ENCODE assay signal across 1 cellular context in the genomic region with DNA sequence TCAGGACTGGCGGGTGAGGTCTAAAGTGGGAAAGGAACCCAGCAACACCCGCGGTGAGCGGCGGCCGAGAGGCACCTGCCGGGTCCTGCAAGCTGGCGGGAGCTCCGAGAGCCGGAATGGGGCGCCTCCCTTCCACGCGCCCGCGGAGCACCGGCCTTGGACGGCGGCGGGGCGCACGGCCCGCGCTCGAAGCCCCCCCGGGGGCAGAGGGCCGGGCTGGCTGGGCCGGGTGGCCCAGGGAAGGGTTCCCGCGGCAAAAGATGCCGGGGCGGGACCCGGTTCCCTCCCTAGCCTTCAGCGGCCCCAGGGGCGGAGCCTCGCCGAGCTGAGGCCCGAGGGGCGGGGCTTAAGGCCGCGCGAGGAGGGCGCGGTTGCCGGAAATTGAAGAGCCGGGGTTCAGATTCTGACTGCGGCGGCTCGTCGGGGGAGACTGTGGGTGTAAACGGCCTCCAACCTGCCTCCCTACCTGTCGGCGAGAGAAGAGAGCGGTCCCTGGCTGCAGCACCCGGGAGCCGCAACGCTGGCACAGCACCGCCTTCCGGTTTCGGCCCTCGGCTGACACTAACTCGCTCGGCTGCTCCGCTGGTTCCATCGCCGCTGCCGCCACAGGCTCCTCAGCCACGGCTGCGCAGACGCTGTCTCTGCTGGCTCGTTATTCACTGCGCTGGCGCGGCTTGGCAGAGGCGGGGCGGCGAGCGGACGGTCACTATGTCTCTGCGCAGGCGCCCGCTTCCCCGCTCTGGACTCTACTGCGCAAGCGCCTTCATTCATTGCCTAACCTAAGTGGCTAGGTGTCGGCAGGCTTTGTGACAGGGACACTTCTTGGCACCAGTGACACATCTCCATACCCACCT.
TF ChIP-seq lines count a peak whose summit lies in the region.

TSS of gene RABIF (minus strand) at position 643 of the 854 bp plus-strand sequence. CDS start at position 592, 51 bp downstream.

TF ChIP-seq in HepG2, 621 proteins besides CTCF, POLR2A, EP300 and RAD21 (continued from another document and continues in another):
- TF ChIP-seq ZNF280B (CRISPR knock-in tag; IDR thresholded peaks at IDR 0.05; ENCODE audit: borderline replicate concordance) (peak; percentile 85), SP2 (CRISPR knock-in tag; IDR thresholded peaks at IDR 0.05) (no peak), ARNT (IDR thresholded peaks at IDR 0.05) (no peak), YEATS4 (CRISPR knock-in tag; IDR thresholded peaks at IDR 0.05; ENCODE audit: borderline replicate concordance) (peak; percentile 94), CERS6 (CRISPR knock-in tag; IDR thresholded peaks at IDR 0.05) (no peak), ZNF550 (CRISPR knock-in tag; IDR thresholded peaks at IDR 0.05; ENCODE audit: borderline replicate concordance) (no peak), MAFF (IDR thresholded peaks at IDR 0.05; ENCODE audit: low read depth, low read length) (no peak), PHF20 (CRISPR knock-in tag; IDR thresholded peaks at IDR 0.05) (peak; percentile 73), ZNF124 (CRISPR knock-in tag; IDR thresholded peaks at IDR 0.05) (peak; percentile 25), ZNF781 (CRISPR knock-in tag; IDR thresholded peaks at IDR 0.05; ENCODE audit: borderline replicate concordance, not compliant biosample characterization) (peak; percentile 66), ATAD3A (CRISPR knock-in tag; IDR thresholded peaks at IDR 0.05) (no peak), ZNF580 (CRISPR knock-in tag; IDR thresholded peaks at IDR 0.05; ENCODE audit: borderline replicate concordance, low read depth) (peak; percentile 54; the same call in 1 of the 2 replicates), KLF9 (CRISPR knock-in tag; IDR thresholded peaks at IDR 0.05; ENCODE audit: low read depth) (0 out of 2 replicates have a peak, but pooled peaks have one; percentile 32), ZNF264 (CRISPR knock-in tag; IDR thresholded peaks at IDR 0.05) (peak; percentile 98), ZNF136 (CRISPR knock-in tag; IDR thresholded peaks at IDR 0.05; ENCODE audit: low read depth) (peak; percentile 87; the same call in 1 of the 2 replicates), ZNF224 (CRISPR knock-in tag; IDR thresholded peaks at IDR 0.05) (peak; percentile 54; the same call in 1 of the 2 replicates), SRSF4 (IDR thresholded peaks at IDR 0.05; ENCODE audit: low read depth, low read length, poor library complexity, severe bottlenecking) (no peak), ZBTB21 (CRISPR knock-in tag; IDR thresholded peaks at IDR 0.05) (no peak), AKAP8 (CRISPR knock-in tag; IDR thresholded peaks at IDR 0.05) (peak; percentile 47; the same call in 1 of the 2 replicates), NR2F6 (IDR thresholded peaks at IDR 0.05) (no peak), NR2F6 (CRISPR knock-in tag; IDR thresholded peaks at IDR 0.05) (peak; percentile 8; the same call in 1 of the 2 replicates), GABPA (IDR thresholded peaks at IDR 0.05; ENCODE audit: low read depth, low read length) (0 out of 2 replicates have a peak, but pooled peaks have one; percentile 5), GABPA (CRISPR knock-in tag; IDR thresholded peaks at IDR 0.05; ENCODE audit: low read depth) (peak; percentile 68), IKZF5 (CRISPR knock-in tag; IDR thresholded peaks at IDR 0.05) (peak; percentile 73; the same call in 1 of the 2 replicates), ELF3 (CRISPR knock-in tag; IDR thresholded peaks at IDR 0.05) (peak; percentile 55)
- TF ChIP-seq, protein P1, sequence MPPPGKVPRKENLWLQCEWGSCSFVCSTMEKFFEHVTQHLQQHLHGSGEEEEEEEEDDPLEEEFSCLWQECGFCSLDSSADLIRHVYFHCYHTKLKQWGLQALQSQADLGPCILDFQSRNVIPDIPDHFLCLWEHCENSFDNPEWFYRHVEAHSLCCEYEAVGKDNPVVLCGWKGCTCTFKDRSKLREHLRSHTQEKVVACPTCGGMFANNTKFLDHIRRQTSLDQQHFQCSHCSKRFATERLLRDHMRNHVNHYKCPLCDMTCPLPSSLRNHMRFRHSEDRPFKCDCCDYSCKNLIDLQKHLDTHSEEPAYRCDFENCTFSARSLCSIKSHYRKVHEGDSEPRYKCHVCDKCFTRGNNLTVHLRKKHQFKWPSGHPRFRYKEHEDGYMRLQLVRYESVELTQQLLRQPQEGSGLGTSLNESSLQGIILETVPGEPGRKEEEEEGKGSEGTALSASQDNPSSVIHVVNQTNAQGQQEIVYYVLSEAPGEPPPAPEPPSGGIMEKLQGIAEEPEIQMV (CRISPR knock-in tag; IDR thresholded peaks at IDR 0.05; ENCODE audit: low read depth) = peak; percentile 38; the same call in 1 of the 2 replicates
- TF ChIP-seq, protein P2, sequence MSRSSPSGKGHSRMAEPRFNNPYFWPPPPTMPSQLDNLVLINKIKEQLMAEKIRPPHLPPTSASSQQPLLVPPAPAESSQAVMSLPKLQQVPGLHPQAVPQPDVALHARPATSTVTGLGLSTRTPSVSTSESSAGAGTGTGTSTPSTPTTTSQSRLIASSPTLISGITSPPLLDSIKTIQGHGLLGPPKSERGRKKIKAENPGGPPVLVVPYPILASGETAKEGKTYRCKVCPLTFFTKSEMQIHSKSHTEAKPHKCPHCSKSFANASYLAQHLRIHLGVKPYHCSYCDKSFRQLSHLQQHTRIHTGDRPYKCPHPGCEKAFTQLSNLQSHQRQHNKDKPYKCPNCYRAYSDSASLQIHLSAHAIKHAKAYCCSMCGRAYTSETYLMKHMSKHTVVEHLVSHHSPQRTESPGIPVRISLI (CRISPR knock-in tag; IDR thresholded peaks at IDR 0.05; ENCODE audit: borderline replicate concordance) = no peak
- TF ChIP-seq, protein P3, sequence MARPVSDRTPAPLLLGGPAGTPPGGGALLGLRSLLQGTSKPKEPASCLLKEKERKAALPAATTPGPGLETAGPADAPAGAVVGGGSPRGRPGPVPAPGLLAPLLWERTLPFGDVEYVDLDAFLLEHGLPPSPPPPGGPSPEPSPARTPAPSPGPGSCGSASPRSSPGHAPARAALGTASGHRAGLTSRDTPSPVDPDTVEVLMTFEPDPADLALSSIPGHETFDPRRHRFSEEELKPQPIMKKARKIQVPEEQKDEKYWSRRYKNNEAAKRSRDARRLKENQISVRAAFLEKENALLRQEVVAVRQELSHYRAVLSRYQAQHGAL (CRISPR knock-in tag; IDR thresholded peaks at IDR 0.05; ENCODE audit: not compliant biosample characterization) = peak; percentile 89
- TF ChIP-seq, protein P4, sequence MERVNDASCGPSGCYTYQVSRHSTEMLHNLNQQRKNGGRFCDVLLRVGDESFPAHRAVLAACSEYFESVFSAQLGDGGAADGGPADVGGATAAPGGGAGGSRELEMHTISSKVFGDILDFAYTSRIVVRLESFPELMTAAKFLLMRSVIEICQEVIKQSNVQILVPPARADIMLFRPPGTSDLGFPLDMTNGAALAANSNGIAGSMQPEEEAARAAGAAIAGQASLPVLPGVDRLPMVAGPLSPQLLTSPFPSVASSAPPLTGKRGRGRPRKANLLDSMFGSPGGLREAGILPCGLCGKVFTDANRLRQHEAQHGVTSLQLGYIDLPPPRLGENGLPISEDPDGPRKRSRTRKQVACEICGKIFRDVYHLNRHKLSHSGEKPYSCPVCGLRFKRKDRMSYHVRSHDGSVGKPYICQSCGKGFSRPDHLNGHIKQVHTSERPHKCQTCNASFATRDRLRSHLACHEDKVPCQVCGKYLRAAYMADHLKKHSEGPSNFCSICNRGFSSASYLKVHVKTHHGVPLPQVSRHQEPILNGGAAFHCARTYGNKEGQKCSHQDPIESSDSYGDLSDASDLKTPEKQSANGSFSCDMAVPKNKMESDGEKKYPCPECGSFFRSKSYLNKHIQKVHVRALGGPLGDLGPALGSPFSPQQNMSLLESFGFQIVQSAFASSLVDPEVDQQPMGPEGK (CRISPR knock-in tag; IDR thresholded peaks at IDR 0.05) = peak; percentile 68
- TF ChIP-seq, protein P5, sequence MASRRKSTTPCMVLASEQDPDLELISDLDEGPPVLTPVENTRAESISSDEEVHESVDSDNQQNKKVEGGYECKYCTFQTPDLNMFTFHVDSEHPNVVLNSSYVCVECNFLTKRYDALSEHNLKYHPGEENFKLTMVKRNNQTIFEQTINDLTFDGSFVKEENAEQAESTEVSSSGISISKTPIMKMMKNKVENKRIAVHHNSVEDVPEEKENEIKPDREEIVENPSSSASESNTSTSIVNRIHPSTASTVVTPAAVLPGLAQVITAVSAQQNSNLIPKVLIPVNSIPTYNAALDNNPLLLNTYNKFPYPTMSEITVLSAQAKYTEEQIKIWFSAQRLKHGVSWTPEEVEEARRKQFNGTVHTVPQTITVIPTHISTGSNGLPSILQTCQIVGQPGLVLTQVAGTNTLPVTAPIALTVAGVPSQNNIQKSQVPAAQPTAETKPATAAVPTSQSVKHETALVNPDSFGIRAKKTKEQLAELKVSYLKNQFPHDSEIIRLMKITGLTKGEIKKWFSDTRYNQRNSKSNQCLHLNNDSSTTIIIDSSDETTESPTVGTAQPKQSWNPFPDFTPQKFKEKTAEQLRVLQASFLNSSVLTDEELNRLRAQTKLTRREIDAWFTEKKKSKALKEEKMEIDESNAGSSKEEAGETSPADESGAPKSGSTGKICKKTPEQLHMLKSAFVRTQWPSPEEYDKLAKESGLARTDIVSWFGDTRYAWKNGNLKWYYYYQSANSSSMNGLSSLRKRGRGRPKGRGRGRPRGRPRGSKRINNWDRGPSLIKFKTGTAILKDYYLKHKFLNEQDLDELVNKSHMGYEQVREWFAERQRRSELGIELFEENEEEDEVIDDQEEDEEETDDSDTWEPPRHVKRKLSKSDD (CRISPR knock-in tag; IDR thresholded peaks at IDR 0.05; ENCODE audit: low read depth) = no peak
- TF ChIP-seq, protein P6, sequence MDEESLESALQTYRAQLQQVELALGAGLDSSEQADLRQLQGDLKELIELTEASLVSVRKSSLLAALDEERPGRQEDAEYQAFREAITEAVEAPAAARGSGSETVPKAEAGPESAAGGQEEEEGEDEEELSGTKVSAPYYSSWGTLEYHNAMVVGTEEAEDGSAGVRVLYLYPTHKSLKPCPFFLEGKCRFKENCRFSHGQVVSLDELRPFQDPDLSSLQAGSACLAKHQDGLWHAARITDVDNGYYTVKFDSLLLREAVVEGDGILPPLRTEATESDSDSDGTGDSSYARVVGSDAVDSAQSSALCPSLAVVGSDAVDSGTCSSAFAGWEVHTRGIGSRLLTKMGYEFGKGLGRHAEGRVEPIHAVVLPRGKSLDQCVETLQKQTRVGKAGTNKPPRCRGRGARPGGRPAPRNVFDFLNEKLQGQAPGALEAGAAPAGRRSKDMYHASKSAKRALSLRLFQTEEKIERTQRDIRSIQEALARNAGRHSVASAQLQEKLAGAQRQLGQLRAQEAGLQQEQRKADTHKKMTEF (CRISPR knock-in tag; IDR thresholded peaks at IDR 0.05) = peak; percentile 91
- TF ChIP-seq, protein P7, sequence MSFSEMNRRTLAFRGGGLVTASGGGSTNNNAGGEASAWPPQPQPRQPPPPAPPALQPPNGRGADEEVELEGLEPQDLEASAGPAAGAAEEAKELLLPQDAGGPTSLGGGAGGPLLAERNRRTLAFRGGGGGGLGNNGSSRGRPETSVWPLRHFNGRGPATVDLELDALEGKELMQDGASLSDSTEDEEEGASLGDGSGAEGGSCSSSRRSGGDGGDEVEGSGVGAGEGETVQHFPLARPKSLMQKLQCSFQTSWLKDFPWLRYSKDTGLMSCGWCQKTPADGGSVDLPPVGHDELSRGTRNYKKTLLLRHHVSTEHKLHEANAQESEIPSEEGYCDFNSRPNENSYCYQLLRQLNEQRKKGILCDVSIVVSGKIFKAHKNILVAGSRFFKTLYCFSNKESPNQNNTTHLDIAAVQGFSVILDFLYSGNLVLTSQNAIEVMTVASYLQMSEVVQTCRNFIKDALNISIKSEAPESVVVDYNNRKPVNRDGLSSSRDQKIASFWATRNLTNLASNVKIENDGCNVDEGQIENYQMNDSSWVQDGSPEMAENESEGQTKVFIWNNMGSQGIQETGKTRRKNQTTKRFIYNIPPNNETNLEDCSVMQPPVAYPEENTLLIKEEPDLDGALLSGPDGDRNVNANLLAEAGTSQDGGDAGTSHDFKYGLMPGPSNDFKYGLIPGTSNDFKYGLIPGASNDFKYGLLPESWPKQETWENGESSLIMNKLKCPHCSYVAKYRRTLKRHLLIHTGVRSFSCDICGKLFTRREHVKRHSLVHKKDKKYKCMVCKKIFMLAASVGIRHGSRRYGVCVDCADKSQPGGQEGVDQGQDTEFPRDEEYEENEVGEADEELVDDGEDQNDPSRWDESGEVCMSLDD (CRISPR knock-in tag; IDR thresholded peaks at IDR 0.05; ENCODE audit: borderline replicate concordance) = peak; percentile 85
